Comparison of ENCODE assay signal across 16 cellular contexts in genomic region chr7:104137971-104138370, GRCh38.
DNase-seq lines count a peak whose midpoint lies in the region; ATAC-seq and TF ChIP-seq lines count a peak whose summit lies in the region.
"Had no signal": no experiment of that assay in that cellular context is flagged by ENCODE, and none has a peak within 500 bp of the region (broad histone marks: within the 10 kb centered on the region; RNA-seq: fewer than 3 reads in every experiment).

No MANE protein-coding gene starts in this region.

- peak overlapping the region; percentile 26 for H3K4me2 ChIP-seq in osteoblast (ENCODE audit: insufficient read depth, low read length)

- no peak for ATAC-seq in stimulated activated naive CD8-positive, alpha-beta T cell treated with anti-CD3 and anti-CD28 coated beads, Interleukin-15, Interleukin-2, amounts not matched to agents 100 U/mL and 50 U/mL, for 24 hours
- no peak for ATAC-seq in GM21786 (IDR thresholded peaks at IDR 0.05; ENCODE audit: unreplicated experiment)
- ATAC-seq in HG02973 (IDR thresholded peaks at IDR 0.05; ENCODE audit: unreplicated experiment): no peak
- ATAC-seq in GM19324 (IDR thresholded peaks at IDR 0.05; ENCODE audit: low FRiP score, unreplicated experiment): no peak
- ATAC-seq: activated CD8-positive, alpha-beta T cell treated with anti-CD3 and anti-CD28 coated beads for 36 hours; stimulated activated naive B cell treated with anti-CD40 and anti-IgM and Interleukin-4, amounts not matched to agents 10 μg/mL and 1 μg/mL and 100 μg/mL, for 72 hours had no signal

- H3K79me2 ChIP-seq in osteoblast (ENCODE audit: insufficient read depth, low read length): no peaks in the 10 kb centered on the region

- DNase-seq in ELF-1 (ENCODE audit: low read depth, low spot score) (peak; percentile 59), SK-MEL-5 (ENCODE audit: low read depth, low spot score) (peak; percentile 68), fibroblast of mammary gland (ENCODE audit: low read depth) (peak; percentile 75), osteoblast (ENCODE audit: insufficient read length, low spot score, missing footprints) (peak; percentile 39)
- no peak for DNase-seq in stimulated activated naive CD8-positive, alpha-beta T cell treated with anti-CD3 and anti-CD28 coated beads, Interleukin-15, Interleukin-2, amounts not matched to agents 100 U/mL and 50 U/mL, for 24 hours
- DNase-seq: activated CD8-positive, alpha-beta T cell treated with anti-CD3 and anti-CD28 coated beads for 36 hours; activated naive CD4-positive, alpha-beta T cell treated with anti-CD3 and anti-CD28 coated beads, Interleukin-2, amount 50 U/mL, for 16 hours; CD4-positive, CD25-positive, alpha-beta regulatory T cell; NCI-H1105 treated with DMSO at 0.1 percent for 48 hours; NCI-H510A; posterior cingulate gyrus; RPMI8226; stimulated activated naive B cell treated with anti-CD40 and anti-IgM and Interleukin-4, amounts not matched to agents 10 μg/mL and 1 μg/mL and 100 μg/mL, for 72 hours had no signal

- no peak overlapping the region for H2AFZ ChIP-seq in osteoblast (ENCODE audit: low read length)

- H4K20me1 ChIP-seq in osteoblast (ENCODE audit: insufficient read depth, low read length): peaks cover 3% of the 10 kb centered on the region

- H3K36me3 ChIP-seq in osteoblast (ENCODE audit: insufficient read depth, low read length): no peaks in the 10 kb centered on the region

- peak overlapping the region; percentile 16 for H3K27ac ChIP-seq in osteoblast (ENCODE audit: low read depth, low read length)

- no peaks in the 10 kb centered on the region for H3K9me3 ChIP-seq in osteoblast (ENCODE audit: low read depth, low read length)

- in situ Hi-C loops in SK-MEL-5 (cut with HindIII; ENCODE audit: low pct_unique_long_range_greater_than_20kb, low sequenced_read_pairs): no loop called here

- H3K4me1 ChIP-seq in osteoblast (ENCODE audit: insufficient read depth, low read length): peaks cover 6% of the 10 kb centered on the region

- TF ChIP-seq CTCF in fibroblast of mammary gland (conservative IDR thresholded peaks at IDR 0.05; ENCODE audit: control insufficient read depth, insufficient read depth, low read depth, low read length) (peak; percentile 10), osteoblast (IDR thresholded peaks at IDR 0.05; ENCODE audit: extremely low read depth, low read depth, low read length) (peak; percentile 17)

- no peaks in the 10 kb centered on the region for H3K27me3 ChIP-seq in osteoblast (ENCODE audit: insufficient read depth, low read length)

- H3K4me3 ChIP-seq in fibroblast of mammary gland (ENCODE audit: control insufficient read depth, low read depth, low read length) (no peak overlapping the region), osteoblast (ENCODE audit: insufficient read depth, low read length) (no peak overlapping the region)
